In the genomic region with DNA sequence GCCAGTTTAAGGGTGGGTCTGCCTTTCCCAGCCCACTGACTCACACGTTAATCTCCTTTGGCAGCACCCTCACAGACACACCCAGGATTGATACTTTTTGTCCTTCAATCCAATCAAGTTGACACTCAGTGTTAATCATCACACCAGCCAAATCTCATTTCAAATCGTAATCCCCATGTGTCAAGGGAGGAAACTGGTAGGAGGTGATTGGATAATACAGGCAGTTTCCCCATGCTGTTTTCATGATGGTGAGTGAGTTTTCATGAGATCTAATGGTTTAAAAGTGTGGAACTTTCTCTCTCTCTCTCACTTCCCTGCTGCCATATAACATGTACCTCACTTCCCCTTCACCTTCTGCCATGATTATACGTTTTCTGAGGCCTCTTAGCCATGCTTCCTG, we compare ENCODE assay signal across 22 cellular contexts.
"Had no signal": no experiment of that assay in that cellular context is flagged by ENCODE, and none has a peak within 500 bp of the region (broad histone marks: within the 10 kb centered on the region; RNA-seq: fewer than 3 reads in every experiment).

No MANE protein-coding gene starts in this region.

- H3K27ac ChIP-seq: hepatocyte, left ventricle myocardium inferior, pancreas, prostate gland, sigmoid colon, spleen, suprapubic skin, thoracic aorta, tibial artery, upper lobe of right lung had no signal

- H3K9me3 ChIP-seq: left ventricle myocardium inferior, pancreas, prostate gland, spleen, suprapubic skin, thoracic aorta, tibial artery, upper lobe of right lung had no signal

- H3K4me1 ChIP-seq: left ventricle myocardium inferior, pancreas, prostate gland, spleen, suprapubic skin, tibial artery, upper lobe of right lung had no signal

- DNase-seq: islet precursor cell; left ventricle myocardium inferior; naive thymus-derived CD8-positive, alpha-beta T cell; nucleus accumbens; pancreas; posterior cingulate gyrus; retina; right cardiac atrium; sigmoid colon; small intestine; spleen; stimulated activated CD4-positive, alpha-beta T cell treated with anti-CD3 and anti-CD28 coated beads, Interleukin-4, amount 100 ng/mL, for 24 hours; stimulated activated naive CD4-positive, alpha-beta T cell; tibial artery; trophoblast cell; upper lobe of right lung had no signal

- H3K4me3 ChIP-seq: hepatocyte, left ventricle myocardium inferior, lung, pancreas, prostate gland, sigmoid colon, spleen, suprapubic skin, thoracic aorta, tibial artery, upper lobe of right lung had no signal

- H3K27me3 ChIP-seq: hepatocyte, pancreas, sigmoid colon, spleen, suprapubic skin, tibial artery, upper lobe of right lung had no signal

- H3K36me3 ChIP-seq: left ventricle myocardium inferior, pancreas, prostate gland, sigmoid colon, spleen, suprapubic skin, thoracic aorta, tibial artery, upper lobe of right lung had no signal

- ATAC-seq: naive thymus-derived CD8-positive, alpha-beta T cell; pancreas; right cardiac atrium; stimulated activated effector memory CD8-positive, alpha-beta T cell treated with anti-CD3 and anti-CD28 coated beads, Interleukin-12 subunit alpha, Interleukin-12 subunit beta, amount 100 ng/mL, for 72 hours; upper lobe of right lung had no signal
